ENCODE assay signal across 15 cellular contexts in genomic region chr5:60852940-60853339, GRCh38.
"Had no signal": no experiment of that assay in that cellular context is flagged by ENCODE, and none has a peak within 500 bp of the region (broad histone marks: within the 10 kb centered on the region; RNA-seq: fewer than 3 reads in every experiment).

No MANE protein-coding gene starts in this region.

- H3K27me3 ChIP-seq: adrenal gland, right atrium auricular region, suprapubic skin had no signal

- H3K4me3 ChIP-seq: adrenal gland, left ventricle myocardium inferior, prostate gland, right atrium auricular region, suprapubic skin had no signal

- H3K9me3 ChIP-seq: adrenal gland, left ventricle myocardium inferior, prostate gland, right atrium auricular region, suprapubic skin had no signal

- H3K36me3 ChIP-seq: adrenal gland, left ventricle myocardium inferior, prostate gland, right atrium auricular region, suprapubic skin had no signal

- ATAC-seq: activated CD4-positive, alpha-beta T cell treated with anti-CD3 and anti-CD28 coated beads for 36 hours; activated naive CD4-positive, alpha-beta T cell treated with anti-CD3 and anti-CD28 coated beads, Interleukin-2, amount 50 U/mL, for 72 hours; T-cell had no signal

- DNase-seq: activated CD4-positive, alpha-beta T cell treated with anti-CD3 and anti-CD28 coated beads for 36 hours; activated CD4-positive, alpha-beta T cell treated with anti-CD3 and anti-CD28 coated beads, Interleukin-2, amount 50 U/mL, for 48 hours; activated gamma-delta T cell treated with Interleukin-2 at 50 U/mL for 16 hours; adrenal gland; cerebellar nuclear complex; cortex of kidney; effector CD4-positive, alpha-beta T cell; kidney glomerular epithelial cell; left ventricle myocardium inferior; mammary epithelial cell; T-cell had no signal

- H3K4me1 ChIP-seq: adrenal gland, left ventricle myocardium inferior, prostate gland, right atrium auricular region, suprapubic skin had no signal

- H3K27ac ChIP-seq: adrenal gland, left ventricle myocardium inferior, prostate gland, right atrium auricular region, suprapubic skin had no signal
